In the genomic region with DNA sequence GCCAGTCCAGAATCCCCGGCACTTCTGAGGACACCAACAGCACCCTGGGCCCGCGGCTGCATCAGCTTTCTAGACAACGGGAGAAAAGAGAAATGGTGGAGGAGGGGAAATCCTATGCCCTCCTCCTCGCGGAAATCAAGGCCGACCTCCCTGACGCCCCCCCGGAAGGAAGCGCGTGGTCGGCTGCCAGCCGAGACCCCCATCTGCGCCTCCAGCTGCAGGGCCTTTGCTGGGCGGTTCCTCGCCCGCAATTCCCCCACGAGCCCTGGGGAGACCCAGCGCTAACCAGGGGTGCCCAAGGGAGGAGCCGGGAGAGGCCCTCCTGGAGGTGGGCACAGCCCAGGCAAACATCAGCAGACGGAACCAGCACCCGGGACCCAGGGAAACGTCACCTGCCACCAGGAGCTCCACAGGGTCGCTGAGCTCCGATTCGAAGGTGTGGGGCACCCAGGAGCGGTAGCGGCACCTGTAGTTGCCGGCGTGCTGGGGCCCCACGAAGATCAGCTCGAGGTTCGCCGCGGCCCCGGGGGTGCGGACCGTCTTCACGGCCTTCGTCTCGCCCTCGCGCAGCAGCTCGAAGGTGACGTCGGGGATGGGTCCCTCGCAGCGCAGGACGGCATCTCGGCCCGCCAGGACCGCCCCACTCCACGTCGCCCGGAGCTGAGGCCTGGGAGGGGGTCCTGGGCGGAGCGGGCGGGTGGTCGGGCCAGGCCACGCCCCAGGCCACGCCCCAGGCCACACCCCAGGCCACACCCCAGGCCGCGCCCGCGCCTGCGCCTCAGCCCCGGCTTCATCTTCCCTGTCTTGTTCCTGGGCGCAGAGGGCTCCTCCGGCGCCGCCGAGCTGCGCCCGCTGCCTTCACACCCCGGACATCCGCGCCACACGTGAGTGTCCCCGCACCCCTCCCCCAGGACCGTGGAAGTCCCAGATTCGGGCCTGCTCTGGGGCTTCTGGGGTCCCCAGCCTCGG, we compare ENCODE assay signal across 8 cellular contexts. TPM values are rescaled to one million over a fixed set of nuclear protein-coding genes. Genes with fewer than 3 reads are reported as not detected.
DNase-seq lines count a peak whose midpoint lies in the region; ATAC-seq, FAIRE-seq and TF ChIP-seq lines count a peak whose summit lies in the region.

No MANE protein-coding gene starts in this region.

- 0 out of 3 replicates have a peak, but pooled peaks of 1 of the 2 experiments have one; percentile 35 for TF ChIP-seq POLR2A in H1 (IDR thresholded peaks at IDR 0.05; ENCODE audit: control extremely low read depth in 1 of 2, low read depth in 2 of 2, low read length in 2 of 2)

- H3K4ac ChIP-seq in H1 (replicated peaks; ENCODE audit: insufficient read length, low read depth, low read length), result peak overlapping the region; percentile 78

- H3K14ac ChIP-seq in H1 (ENCODE audit: insufficient read length), result no peak overlapping the region

- peaks cover 9% of the 10 kb centered on the region for H3K23me2 ChIP-seq in H1 (ENCODE audit: low read depth, low read length)

- FAIRE-seq in H1 (lab: Jason Lieb, UNC), result no peak

- H4K5ac ChIP-seq in H1 (ENCODE audit: insufficient read length, low read depth, low read length), result peak overlapping the region; percentile 13

- POLR2A ChIA-PET in H1 (lab: Charles Lee; ENCODE audit: partially characterized antibody), result interaction anchor here (0.8 to 11.4 kb wide), 19 partner anchors 9 to 196 kb away, joined by 3 to 102 read pairs (median 4); a partner anchor contains a TSS

- H4K8ac ChIP-seq in H1 (ENCODE audit: extremely low read depth, insufficient read depth, low read length), result peak overlapping the region; percentile 89; the same call in 1 of the 2 replicates

- no peak for TF ChIP-seq RAD21 in H1 (IDR thresholded peaks at IDR 0.05 in 1 of 2, conservative IDR thresholded peaks at IDR 0.05 in 1 of 2; ENCODE audit: low read depth in 2 of 2, low read length in 2 of 2)

- no peaks in the 10 kb centered on the region for H3K9me3 ChIP-seq in H1 (ENCODE audit: insufficient read depth in 2 of 2, low read depth in 1 of 2, low read length in 1 of 2)

- DNase-seq in AG09309 (ENCODE audit: low read depth) (no peak), NCI-H526 treated with DMSO at 0.1 percent for 48 hours (lab: John Stamatoyannopoulos, UW) (peak; percentile 27), H1 (ENCODE audit: low read depth in 1 of 2, low spot score in 2 of 2) (peak in 1 of 2 experiments; percentile 81), midbrain (lab: John Stamatoyannopoulos, UW) (peak; percentile 67)
- DNase-seq in activated CD8-positive, alpha-beta memory T cell treated with anti-CD3 and anti-CD28 coated beads for 24 hours, result peak; percentile 91
- DNase-seq in stimulated activated CD8-positive, alpha-beta memory T cell treated with anti-CD3 and anti-CD28 coated beads, Interleukin-2, amount 100 ng/mL, for 1 hour (ENCODE audit: low read depth in 2 of 2), result peak; percentile 39 to 58

- WGBS in H1 (ENCODE audit: extremely low coverage in 1 of 2, insufficient coverage in 1 of 2, insufficient read length in 1 of 2, insufficient replicate concordance in 2 of 2, low coverage in 1 of 2, low lambda C conversion rate in 2 of 2, missing lambda C conversion rate in 1 of 2), 2 experiments, result 3% methylated on average over 53 of the region's 82 CpGs; no CpG with 5 or more reads in 1 of the 2 experiments

- ATAC-seq in GM18907 (IDR thresholded peaks at IDR 0.05; ENCODE audit: unreplicated experiment) (peak; percentile 86), HG03135 (IDR thresholded peaks at IDR 0.05; ENCODE audit: unreplicated experiment) (peak; percentile 82)

- TF ChIP-seq CTCF in AG09309 (IDR thresholded peaks at IDR 0.05; ENCODE audit: control insufficient read depth, insufficient read depth, low read depth, low read length, missing control alignments) (no peak), H1 (IDR thresholded peaks at IDR 0.05; ENCODE audit: control extremely low read depth in 1 of 3, insufficient read depth in 1 of 3, low read depth in 1 of 3, low read length in 3 of 3) (no peak)

- H2BK15ac ChIP-seq in H1 (ENCODE audit: low read length), result no peak overlapping the region

- no peak for TF ChIP-seq EP300 in H1 (IDR thresholded peaks at IDR 0.05; ENCODE audit: borderline replicate concordance in 1 of 2, low read depth in 2 of 2, low read length in 2 of 2)

- no peak overlapping the region for H2BK120ac ChIP-seq in H1 (replicated peaks; ENCODE audit: low read depth, low read length)

- no peak overlapping the region for H2BK12ac ChIP-seq in H1 (ENCODE audit: low read depth, low read length)

- no peaks in the 10 kb centered on the region for H3K36me3 ChIP-seq in H1 (ENCODE audit: control insufficient read depth in 2 of 4, insufficient read depth in 4 of 4, low read length in 3 of 4)

- H3K27ac ChIP-seq in H1 (ENCODE audit: low read depth, low read length), result no peak overlapping the region

- H4K91ac ChIP-seq in H1 (replicated peaks; ENCODE audit: insufficient read length, low read length), result peak overlapping the region; percentile 54

- peak overlapping the region; percentile 83 for H3K4me3 ChIP-seq in AG09309 (ENCODE audit: control insufficient read depth, low read depth, low read length)
- H3K4me3 ChIP-seq in H1 (ENCODE audit: extremely low read depth in 1 of 4, insufficient read depth in 2 of 4, low read depth in 3 of 4, low read length in 4 of 4), result peak overlapping the region; percentile 78 to 88 (median 82)

- peak overlapping the region in 3 of 4 experiments; percentile 29 to 61 (median 48); a peak in 3 of 7 replicates for H3K9ac ChIP-seq in H1 (replicated peaks in 1 of 4; ENCODE audit: extremely low read depth in 1 of 4, low read depth in 3 of 4, low read length in 3 of 4)

- no peak overlapping the region for H2BK20ac ChIP-seq in H1 (ENCODE audit: low read length)

- no peaks in the 10 kb centered on the region for H3K79me2 ChIP-seq in H1 (ENCODE audit: control insufficient read depth in 1 of 2, insufficient read depth in 2 of 2, low read length in 2 of 2)

- H2AFZ ChIP-seq in H1 (ENCODE audit: low read length), result peak overlapping the region; percentile 82

- H3K79me1 ChIP-seq in H1 (ENCODE audit: low read depth, low read length), result no peaks in the 10 kb centered on the region

- 0 out of 7 replicates have a peak, but pooled peaks cover 0 to 3% (median 0%) of the 10 kb centered on the region in 4 experiments for H3K27me3 ChIP-seq in H1 (replicated peaks in 1 of 4; ENCODE audit: control insufficient read depth in 3 of 4, extremely low read depth in 1 of 4, insufficient read depth in 3 of 4, low read length in 3 of 4)

- H3K4me2 ChIP-seq in H1 (ENCODE audit: insufficient read depth in 1 of 2, low read depth in 2 of 2, low read length in 2 of 2), result peak overlapping the region; percentile 78 to 99

- H3K18ac ChIP-seq in H1 (ENCODE audit: extremely low read depth, low read length), result no peak overlapping the region; the same call in 1 of the 2 replicates

- peak overlapping the region; percentile 82 for H3K56ac ChIP-seq in H1 (replicated peaks; ENCODE audit: insufficient read length, low read depth, low read length)

- H3K4me1 ChIP-seq in H1 (replicated peaks in 1 of 4; ENCODE audit: control insufficient read depth in 3 of 4, insufficient read depth in 4 of 4, low read length in 3 of 4), result no peaks in the 10 kb centered on the region; a peak in 1 of 7 replicates

- no peak overlapping the region for H3K23ac ChIP-seq in H1 (ENCODE audit: insufficient read length)

- CTCF ChIA-PET in H1 (lab: Charles Lee; ENCODE audit: partially characterized antibody), result interaction anchor here (0.9 to 2.4 kb wide), 11 partner anchors 8 to 34 kb away, joined by 3 to 13 read pairs (median 4); a partner anchor contains a TSS

- H4K20me1 ChIP-seq in H1 (replicated peaks in 1 of 2; ENCODE audit: control insufficient read depth in 1 of 2, insufficient read depth in 2 of 2, low read length in 2 of 2), result no peaks in the 10 kb centered on the region

- H2AK5ac ChIP-seq in H1 (ENCODE audit: low read depth, low read length), result no peak overlapping the region

- H2BK5ac ChIP-seq in H1 (ENCODE audit: low read depth, low read length), result no peak overlapping the region

RNA-seq across cellular contexts. Expression of a gene that starts 6.0 kb away (rescaled TPM):
- 19.9 and 20.8 TPM in 2 replicates for total RNA-seq in H1 (2021; fragmentation: NEBNext Ultra II Directional; extraction: Animal tissue kit (Norgen Biotek cat#: 25700))
- polyA plus RNA-seq in H1 (2011; rRNA removed), result 69.6 and 108 TPM in 2 replicates
- 43.4 TPM for polyA plus RNA-seq in H1 (2011; cell fraction: cytosol; rRNA removed)
- polyA plus RNA-seq in H1 (2011; cell fraction: nucleus; rRNA removed), result 26.6 TPM
- polyA plus RNA-seq in H1 (2012, experiment 1 of 2), result 11.4 to 25.4 TPM (median 23.1 TPM) in 4 replicates
- polyA plus RNA-seq in H1 (2012, experiment 2 of 2), result 102 TPM
- 26.4 TPM for polyA plus RNA-seq in H1 (2013, experiment 1 of 2)
- 32.6 TPM for polyA plus RNA-seq in H1 (2013, experiment 2 of 2)
- 0.49 and 1.1 TPM in 2 replicates for polyA minus RNA-seq in H1 (2011; rRNA and poly(A)+ RNA removed)
- 6.5 TPM for polyA minus RNA-seq in H1 (2011; cell fraction: cytosol; rRNA and poly(A)+ RNA removed)
- 1.7 TPM for polyA minus RNA-seq in H1 (2011; cell fraction: nucleus; rRNA and poly(A)+ RNA removed)

RNA-seq across cellular contexts. Expression of a gene that starts 15.3 kb away (rescaled TPM):
- 0.93 and 1.0 TPM in 2 replicates for total RNA-seq in H1 (2021; fragmentation: NEBNext Ultra II Directional; extraction: Animal tissue kit (Norgen Biotek cat#: 25700))
- 1.4 and 2.0 TPM in 2 replicates for polyA plus RNA-seq in H1 (2011; rRNA removed)
- polyA plus RNA-seq in H1 (2011; cell fraction: cytosol; rRNA removed), result 1.4 TPM
- polyA plus RNA-seq in H1 (2011; cell fraction: nucleus; rRNA removed), result 6.2 TPM
- polyA plus RNA-seq in H1 (2012, experiment 1 of 2), result 1.7 to 2.7 TPM (median 2.4 TPM) in 4 replicates
- 1.5 TPM for polyA plus RNA-seq in H1 (2012, experiment 2 of 2)
- polyA plus RNA-seq in H1 (2013, experiment 1 of 2), result 0.45 TPM
- 0.31 TPM for polyA plus RNA-seq in H1 (2013, experiment 2 of 2)
- 1.0 and 1.7 TPM in 2 replicates for polyA minus RNA-seq in H1 (2011; rRNA and poly(A)+ RNA removed)
- polyA minus RNA-seq in H1 (2011; cell fraction: cytosol; rRNA and poly(A)+ RNA removed), result 2.5 TPM
- polyA minus RNA-seq in H1 (2011; cell fraction: nucleus; rRNA and poly(A)+ RNA removed), result 1.7 TPM

RNA-seq across cellular contexts. Expression of a gene that starts 20.5 kb away (rescaled TPM):
- total RNA-seq in H1 (2021; fragmentation: NEBNext Ultra II Directional; extraction: Animal tissue kit (Norgen Biotek cat#: 25700)), result 3.1 and 3.2 TPM in 2 replicates
- polyA plus RNA-seq in H1 (2011; rRNA removed), result 2.6 and 3.3 TPM in 2 replicates
- polyA plus RNA-seq in H1 (2011; cell fraction: cytosol; rRNA removed), result 1.9 TPM
- 1.9 TPM for polyA plus RNA-seq in H1 (2011; cell fraction: nucleus; rRNA removed)
- 1.4 to 2.1 TPM (median 1.9 TPM) in 4 replicates for polyA plus RNA-seq in H1 (2012, experiment 1 of 2)
- polyA plus RNA-seq in H1 (2012, experiment 2 of 2), result 1.0 TPM
- polyA plus RNA-seq in H1 (2013, experiment 1 of 2), result 1.4 TPM
- 1.5 TPM for polyA plus RNA-seq in H1 (2013, experiment 2 of 2)
- polyA minus RNA-seq in H1 (2011; rRNA and poly(A)+ RNA removed), result 6.3 and 8.1 TPM in 2 replicates
- 2.1 TPM for polyA minus RNA-seq in H1 (2011; cell fraction: cytosol; rRNA and poly(A)+ RNA removed)
- polyA minus RNA-seq in H1 (2011; cell fraction: nucleus; rRNA and poly(A)+ RNA removed), result 3.5 TPM

RNA-seq across cellular contexts. Expression of a gene that starts 33.6 kb away (rescaled TPM):
- total RNA-seq in H1 (2021; fragmentation: NEBNext Ultra II Directional; extraction: Animal tissue kit (Norgen Biotek cat#: 25700)), result 1.9 and 2.7 TPM in 2 replicates
- 3.3 and 6.6 TPM in 2 replicates for polyA plus RNA-seq in H1 (2011; rRNA removed)
- 4.1 TPM for polyA plus RNA-seq in H1 (2011; cell fraction: cytosol; rRNA removed)
- polyA plus RNA-seq in H1 (2011; cell fraction: nucleus; rRNA removed), result 4.7 TPM
- polyA plus RNA-seq in H1 (2012, experiment 1 of 2), result 2.4 to 3.5 TPM (median 2.8 TPM) in 4 replicates
- polyA plus RNA-seq in H1 (2012, experiment 2 of 2), result 3.7 TPM
- 1.5 TPM for polyA plus RNA-seq in H1 (2013, experiment 1 of 2)
- polyA plus RNA-seq in H1 (2013, experiment 2 of 2), result 1.5 TPM
- polyA minus RNA-seq in H1 (2011; rRNA and poly(A)+ RNA removed), result 0.27 and 0.54 TPM in 2 replicates
- polyA minus RNA-seq in H1 (2011; cell fraction: cytosol; rRNA and poly(A)+ RNA removed), result 2.3 TPM
- 1.8 TPM for polyA minus RNA-seq in H1 (2011; cell fraction: nucleus; rRNA and poly(A)+ RNA removed)

RNA-seq across cellular contexts. Expression of a gene that starts 39.8 kb away (rescaled TPM):
- 1,554 and 1,557 TPM in 2 replicates for total RNA-seq in H1 (2021; fragmentation: NEBNext Ultra II Directional; extraction: Animal tissue kit (Norgen Biotek cat#: 25700))
- polyA plus RNA-seq in H1 (2011; rRNA removed), result 5,731 and 5,910 TPM in 2 replicates
- polyA plus RNA-seq in H1 (2011; cell fraction: cytosol; rRNA removed), result 4,964 TPM
- 4,758 TPM for polyA plus RNA-seq in H1 (2011; cell fraction: nucleus; rRNA removed)
- polyA plus RNA-seq in H1 (2012, experiment 1 of 2), result 1,384 to 2,769 TPM (median 2,624 TPM) in 4 replicates
- 4,606 TPM for polyA plus RNA-seq in H1 (2012, experiment 2 of 2)
- 1,774 TPM for polyA plus RNA-seq in H1 (2013, experiment 1 of 2)
- 1,569 TPM for polyA plus RNA-seq in H1 (2013, experiment 2 of 2)
- polyA minus RNA-seq in H1 (2011; rRNA and poly(A)+ RNA removed), result 2,194 and 2,867 TPM in 2 replicates
- polyA minus RNA-seq in H1 (2011; cell fraction: cytosol; rRNA and poly(A)+ RNA removed), result 1,050 TPM
- 966 TPM for polyA minus RNA-seq in H1 (2011; cell fraction: nucleus; rRNA and poly(A)+ RNA removed)
